ENCODE assay signal across 9 cellular contexts in the genomic region with DNA sequence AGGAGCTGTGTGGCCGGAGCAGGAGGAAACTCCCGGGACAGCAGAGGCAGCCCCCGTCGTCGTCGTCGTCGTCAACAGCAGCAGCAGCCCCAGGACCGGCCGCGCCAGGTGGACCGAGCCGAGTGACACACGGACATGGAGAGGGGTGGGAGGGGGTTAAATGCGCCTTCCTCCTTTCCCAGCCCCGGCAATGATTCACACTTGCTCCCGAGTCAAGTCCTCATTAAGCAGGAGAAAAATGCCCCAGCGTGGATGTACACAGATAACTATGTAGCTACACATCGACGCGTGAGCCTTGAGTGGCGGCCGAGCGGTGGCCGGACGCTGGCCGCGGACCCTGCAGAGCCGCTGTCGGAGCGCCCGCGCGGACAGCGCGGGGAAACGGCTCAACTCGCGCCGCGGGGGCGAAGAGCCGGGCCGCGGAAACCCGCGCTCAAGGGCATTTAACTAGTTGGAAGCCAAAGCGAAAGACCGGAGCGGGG. TPM values are rescaled to one million over a fixed set of nuclear protein-coding genes. Genes with fewer than 3 reads are reported as not detected.
A peak's percentile ranks its signal among the peaks of the same experiment; 100 is the strongest.
DNase-seq lines count a peak whose midpoint lies in the region; ATAC-seq, FAIRE-seq and TF ChIP-seq lines count a peak whose summit lies in the region.
"Had no signal": no experiment of that assay in that cellular context is flagged by ENCODE, and none has a peak within 500 bp of the region (broad histone marks: within the 10 kb centered on the region; RNA-seq: fewer than 3 reads in every experiment).

No MANE protein-coding gene starts in this region.

- H3K4me3 ChIP-seq in BLaER1 treated with 17β-estradiol and CSF1 and Interleukin-3, amounts not matched to agents 10 nM and 100 nM: peak overlapping the region; percentile 83 to 98 (median 92)
- H3K4me3 ChIP-seq in right atrium auricular region: peak overlapping the region; percentile 79 to 97

- H3K4me1 ChIP-seq in BLaER1 treated with 17β-estradiol and CSF1 and Interleukin-3, amounts not matched to agents 10 nM and 100 nM: peaks cover 11 to 32% (median 22%) of the 10 kb centered on the region in 10 experiments
- H3K4me1 ChIP-seq in right atrium auricular region: peaks cover 0 to 32% of the 10 kb centered on the region in 2 donors

- no peak for FAIRE-seq in RCC 7860 (lab: Jason Lieb, UNC)
- FAIRE-seq: TTC549 had no signal

- peak; percentile 48 for DNase-seq in RCC 7860 (ENCODE audit: low spot score)
- peak; percentile 69 for DNase-seq in amniotic stem cell (lab: John Stamatoyannopoulos, UW)
- DNase-seq in right atrium auricular region (ENCODE audit: low spot score): peak; percentile 65
- DNase-seq in pons (ENCODE audit: low spot score): peak; percentile 65
- DNase-seq in T1000 (lab: John Stamatoyannopoulos, UW): no peak

- peak overlapping the region; percentile 77 to 98 (median 88) for H3K4me2 ChIP-seq in BLaER1 treated with 17β-estradiol and CSF1 and Interleukin-3, amounts not matched to agents 10 nM and 100 nM

- H3K27me3 ChIP-seq in BLaER1 treated with 17β-estradiol and CSF1 and Interleukin-3, amounts not matched to agents 10 nM and 100 nM: no peaks in the 10 kb centered on the region
- H3K27me3 ChIP-seq in right atrium auricular region: no peaks in the 10 kb centered on the region

- H3K9ac ChIP-seq in BLaER1 treated with 17β-estradiol and CSF1 and Interleukin-3, amounts not matched to agents 10 nM and 100 nM: peak overlapping the region; percentile 90 to 98 (median 93)

- no peaks in the 10 kb centered on the region for H3K9me3 ChIP-seq in BLaER1 treated with 17β-estradiol and CSF1 and Interleukin-3, amounts not matched to agents 10 nM and 100 nM (replicated peaks in 1 of 11)
- no peaks in the 10 kb centered on the region for H3K9me3 ChIP-seq in right atrium auricular region

- peak overlapping the region; percentile 84 to 98 (median 90) for H3K27ac ChIP-seq in BLaER1 treated with 17β-estradiol and CSF1 and Interleukin-3, amounts not matched to agents 10 nM and 100 nM
- H3K27ac ChIP-seq in right atrium auricular region: peak overlapping the region; percentile 98 to 100

- H3K36me3 ChIP-seq in BLaER1 treated with 17β-estradiol and CSF1 and Interleukin-3, amounts not matched to agents 10 nM and 100 nM: no peaks in the 10 kb centered on the region
- no peaks in the 10 kb centered on the region for H3K36me3 ChIP-seq in right atrium auricular region

- H4K20me1 ChIP-seq in BLaER1 treated with 17β-estradiol and CSF1 and Interleukin-3, amounts not matched to agents 10 nM and 100 nM: peaks cover 4 to 32% (median 24%) of the 10 kb centered on the region in 11 experiments; a peak in 14 of 22 replicates

- peak; percentile 25 for ATAC-seq in GM18907 (IDR thresholded peaks at IDR 0.05; ENCODE audit: unreplicated experiment)
- peak; percentile 31 for ATAC-seq in HG03108 (IDR thresholded peaks at IDR 0.05; ENCODE audit: unreplicated experiment)

- no peak for TF ChIP-seq CTCF in right atrium auricular region (IDR thresholded peaks at IDR 0.05)

RNA-seq across cellular contexts. Expression of a gene that starts 0.6 kb away (rescaled TPM):
- total RNA-seq in right atrium auricular region: 10 to 100 TPM; 20.4 to 26.4 TPM
